ENCODE assay signal across 20 cellular contexts in genomic region chr15:39668457-39668856, GRCh38.
DNase-seq lines count a peak whose midpoint lies in the region; ATAC-seq, FAIRE-seq and TF ChIP-seq lines count a peak whose summit lies in the region.
"Had no signal": no experiment of that assay in that cellular context is flagged by ENCODE, and none has a peak within 500 bp of the region (broad histone marks: within the 10 kb centered on the region; RNA-seq: fewer than 3 reads in every experiment).

No MANE protein-coding gene starts in this region.

- no peak overlapping the region for H3K4ac ChIP-seq in mesenchymal stem cell (ENCODE audit: low read depth in 1 of 2, low read length in 2 of 2)

- TF ChIP-seq CTCF in natural killer cell (IDR thresholded peaks at IDR 0.05) (no peak), astrocyte (IDR thresholded peaks at IDR 0.05; ENCODE audit: insufficient read depth, low read depth, low read length) (no peak)

- no peak overlapping the region for H4K91ac ChIP-seq in mesenchymal stem cell (ENCODE audit: low read length)

- H3K4me1 Mint-ChIP-seq in natural killer cell, result peaks cover 39 to 59% of the 10 kb centered on the region in 2 donors
- peaks cover 21 to 31% of the 10 kb centered on the region in 2 donors for H3K4me1 Mint-ChIP-seq in natural killer cell treated with Interleukin-12 subunit alpha and Interleukin-12 subunit beta and Interleukin-15 and Interleukin-18, amount 100 ng/mL, for 72 hours (ENCODE audit: low read depth in 2 of 2)
- peaks cover 38% of the 10 kb centered on the region for H3K4me1 Mint-ChIP-seq in astrocyte (ENCODE audit: low read depth, unreplicated experiment)

- intact Hi-C loops in natural killer cell (cut with micrococcal nuclease), result no loop called here

- no peak overlapping the region for H2BK5ac ChIP-seq in mesenchymal stem cell (ENCODE audit: low read depth, low read length, poor library complexity, severe bottlenecking)

- DNase-seq in natural killer cell (no peak), astrocyte (ENCODE audit: low read depth) (no peak), mesenchymal stem cell (no peak), NCI-H82 treated with DMSO at 0.1 percent for 48 hours (lab: John Stamatoyannopoulos, UW; ENCODE audit: unreplicated experiment) (no peak)
- no peak for DNase-seq in natural killer cell treated with Interleukin-12 subunit alpha and Interleukin-12 subunit beta and Interleukin-15 and Interleukin-18, amount 100 ng/mL, for 72 hours (ENCODE audit: low spot score)
- DNase-seq: ACHN; BE2C; C1 segment of cervical spinal cord; Caco-2; CD4-positive, alpha-beta T cell; H7; HFFc6 had no signal

- no peak overlapping the region for H4K8ac ChIP-seq in mesenchymal stem cell (ENCODE audit: low read length)

- H3K9me3 ChIP-seq in astrocyte (ENCODE audit: insufficient read depth, low read depth, low read length) (no peaks in the 10 kb centered on the region), mesenchymal stem cell (ENCODE audit: control insufficient read depth, low read length) (no peaks in the 10 kb centered on the region)
- H3K9me3 ChIP-seq: BE2C, Caco-2 had no signal

- H2BK15ac ChIP-seq in mesenchymal stem cell (ENCODE audit: low read depth, poor library complexity, severe bottlenecking), result no peak overlapping the region

- H3K4me3 ChIP-seq in astrocyte (ENCODE audit: insufficient read depth, low read depth, low read length) (no peak overlapping the region), mesenchymal stem cell (ENCODE audit: insufficient read depth in 1 of 2, low read depth in 1 of 2, low read length in 2 of 2) (no peak overlapping the region)
- H3K4me3 ChIP-seq: GM23338 had no signal

- H3K9ac ChIP-seq in astrocyte (ENCODE audit: low read length) (no peak overlapping the region), mesenchymal stem cell (ENCODE audit: low read length) (no peak overlapping the region)

- H3K14ac ChIP-seq in mesenchymal stem cell (ENCODE audit: low read length in 2 of 2), result no peak overlapping the region

- ATAC-seq in natural killer cell (no peak), GM21515 (IDR thresholded peaks at IDR 0.05; ENCODE audit: unreplicated experiment) (no peak), GM18867 (IDR thresholded peaks at IDR 0.05; ENCODE audit: unreplicated experiment) (no peak)
- ATAC-seq in natural killer cell treated with Interleukin-12 subunit alpha and Interleukin-12 subunit beta and Interleukin-15 and Interleukin-18, amount 100 ng/mL, for 72 hours, result no peak
- ATAC-seq: GM23338, HCT116 had no signal

- H2BK12ac ChIP-seq in mesenchymal stem cell (ENCODE audit: low read length in 2 of 2), result no peak overlapping the region

- H3K4me3 Mint-ChIP-seq in natural killer cell (no peak overlapping the region), astrocyte (ENCODE audit: unreplicated experiment) (no peak overlapping the region)
- no peak overlapping the region for H3K4me3 Mint-ChIP-seq in natural killer cell treated with Interleukin-12 subunit alpha and Interleukin-12 subunit beta and Interleukin-15 and Interleukin-18, amount 100 ng/mL, for 72 hours
- H3K4me3 Mint-ChIP-seq: CD4-positive, alpha-beta T cell; GM23338; HFFc6 had no signal

- no peak overlapping the region for H3K23ac ChIP-seq in mesenchymal stem cell (ENCODE audit: low read length in 2 of 2)

- no peaks in the 10 kb centered on the region for H3K27me3 ChIP-seq in astrocyte (ENCODE audit: insufficient read depth, low read length)
- H3K27me3 ChIP-seq in mesenchymal stem cell (ENCODE audit: control insufficient read depth in 1 of 2, insufficient read depth in 1 of 2, low read length in 2 of 2), result no peaks in the 10 kb centered on the region
- H3K27me3 ChIP-seq: BE2C had no signal

- no peaks in the 10 kb centered on the region for H3K79me2 ChIP-seq in astrocyte (ENCODE audit: insufficient read depth, low read length)

- H3K4me2 ChIP-seq in astrocyte (ENCODE audit: low read length), result no peak overlapping the region
- no peak overlapping the region for H3K4me2 ChIP-seq in mesenchymal stem cell (ENCODE audit: low read length, poor library complexity, severe bottlenecking)
- H3K4me2 ChIP-seq: GM23338 had no signal

- peak; percentile 73 for FAIRE-seq in astrocyte (lab: Jason Lieb, UNC)
- FAIRE-seq: A204.1, D721Med, G401.6, GM12891 had no signal

- no peaks in the 10 kb centered on the region for H3K36me3 ChIP-seq in astrocyte (ENCODE audit: insufficient read depth, low read length)
- H3K36me3 ChIP-seq in mesenchymal stem cell (ENCODE audit: control insufficient read depth in 1 of 2, insufficient read depth in 2 of 2, low read depth in 1 of 2, low read length in 2 of 2), result no peaks in the 10 kb centered on the region
- H3K36me3 ChIP-seq: BE2C had no signal

- no peak overlapping the region for H3K18ac ChIP-seq in mesenchymal stem cell (ENCODE audit: low read depth in 1 of 2, low read length in 2 of 2)

- no peaks in the 10 kb centered on the region for H4K20me1 ChIP-seq in astrocyte (ENCODE audit: insufficient read depth, low read length)

- H3K9me3 Mint-ChIP-seq in natural killer cell (no peaks in the 10 kb centered on the region), astrocyte (ENCODE audit: unreplicated experiment) (no peaks in the 10 kb centered on the region)
- H3K9me3 Mint-ChIP-seq in natural killer cell treated with Interleukin-12 subunit alpha and Interleukin-12 subunit beta and Interleukin-15 and Interleukin-18, amount 100 ng/mL, for 72 hours, result no peaks in the 10 kb centered on the region
- H3K9me3 Mint-ChIP-seq: CD4-positive, alpha-beta T cell; GM23338; HFFc6 had no signal

- H3K27ac ChIP-seq in astrocyte (ENCODE audit: low read depth, low read length) (no peak overlapping the region), mesenchymal stem cell (ENCODE audit: low read length, poor library complexity, severe bottlenecking) (no peak overlapping the region)

- H3K36me3 Mint-ChIP-seq in natural killer cell, result no peaks in the 10 kb centered on the region
- H3K36me3 Mint-ChIP-seq in natural killer cell treated with Interleukin-12 subunit alpha and Interleukin-12 subunit beta and Interleukin-15 and Interleukin-18, amount 100 ng/mL, for 72 hours, result no peaks in the 10 kb centered on the region
- H3K36me3 Mint-ChIP-seq in astrocyte (ENCODE audit: low read depth, unreplicated experiment), result no peaks in the 10 kb centered on the region

- H2AK5ac ChIP-seq in mesenchymal stem cell (ENCODE audit: low read length, severe bottlenecking), result peak overlapping the region; percentile 76

- WGBS in mesenchymal stem cell, result 98% methylated on average over 1 of the region's 4 CpGs

- H3K4me1 ChIP-seq in astrocyte (ENCODE audit: insufficient read depth, low read length) (peaks cover 10% of the 10 kb centered on the region), mesenchymal stem cell (ENCODE audit: control insufficient read depth, insufficient read depth, low read depth, low read length) (peaks cover 9% of the 10 kb centered on the region)
- H3K4me1 ChIP-seq: BE2C had no signal

- H2AFZ ChIP-seq in astrocyte (ENCODE audit: low read depth, low read length) (no peak overlapping the region), mesenchymal stem cell (ENCODE audit: low read depth, low read length) (no peak overlapping the region)

- H3K79me1 ChIP-seq in mesenchymal stem cell (replicated peaks; ENCODE audit: low read length, poor library complexity, severe bottlenecking), result no peaks in the 10 kb centered on the region

- H3K27ac Mint-ChIP-seq in natural killer cell (peak overlapping the region; percentile 50 to 66), astrocyte (ENCODE audit: unreplicated experiment) (no peak overlapping the region)
- H3K27ac Mint-ChIP-seq in natural killer cell treated with Interleukin-12 subunit alpha and Interleukin-12 subunit beta and Interleukin-15 and Interleukin-18, amount 100 ng/mL, for 72 hours, result no peak overlapping the region
- H3K27ac Mint-ChIP-seq: CD4-positive, alpha-beta T cell; GM23338; HFFc6 had no signal

- H2BK120ac ChIP-seq in mesenchymal stem cell (ENCODE audit: low read depth, low read length), result no peak overlapping the region

- H3K27me3 Mint-ChIP-seq in natural killer cell (ENCODE audit: low read depth in 2 of 2), result no peaks in the 10 kb centered on the region
- H3K27me3 Mint-ChIP-seq in natural killer cell treated with Interleukin-12 subunit alpha and Interleukin-12 subunit beta and Interleukin-15 and Interleukin-18, amount 100 ng/mL, for 72 hours, result no peaks in the 10 kb centered on the region
- H3K27me3 Mint-ChIP-seq in astrocyte (ENCODE audit: low read depth, unreplicated experiment), result no peaks in the 10 kb centered on the region

Comparison
In these comparisons a context has a peak if more than half of its experiments do, and no peak if none do; other contexts are left out.
1. H3K27ac Mint-ChIP-seq: peak in natural killer cell (2 of 2); none in natural killer cell treated with Interleukin-12 subunit alpha and Interleukin-12 subunit beta and Interleukin-15 and Interleukin-18, amount 100 ng/mL, for 72 hours (0 of 2) and astrocyte (single experiment).